Comparison of ENCODE assay signal across 8 cellular contexts in genomic region chr19:1630811-1631210, GRCh38.
"Had no signal": no experiment of that assay in that cellular context is flagged by ENCODE, and none has a peak within 500 bp of the region (broad histone marks: within the 10 kb centered on the region; RNA-seq: fewer than 3 reads in every experiment).

No MANE protein-coding gene starts in this region.

- H3K4me2 ChIP-seq: GM23338 had no signal

- FAIRE-seq: H1, H54, HTR-8/SVneo had no signal

- DNase-seq: H9, HCEC 1CT, IMR-90, KG1 had no signal

- H2AFZ ChIP-seq: GM23338 had no signal

- ATAC-seq: GM23338 had no signal

- H3K4me3 ChIP-seq: GM23338 had no signal
